In genomic region chr19:11137542-11138384, GRCh38 we compare ENCODE assay signal across 8 cellular contexts.
DNase-seq lines count a peak whose midpoint lies in the region; ATAC-seq lines count a peak whose summit lies in the region.

No MANE protein-coding gene starts in this region.

- H3K4me3 Mint-ChIP-seq in central memory CD8-positive, alpha-beta T cell: peak overlapping the region; percentile 79

- peak overlapping the region in 5 of 7 experiments; percentile 7 to 31 (median 21) for H3K4me3 ChIP-seq in skin epidermis

- peak; percentile 64 for ATAC-seq in central memory CD8-positive, alpha-beta T cell (replicated peaks; ENCODE audit: extremely low read depth, poor library complexity, severe bottlenecking)

- peak overlapping the region; percentile 16 for H3K27ac Mint-ChIP-seq in central memory CD8-positive, alpha-beta T cell (ENCODE audit: low read depth)

- DNase-seq in activated gamma-delta T cell treated with Interleukin-2 at 50 U/mL for 16 hours: peak; percentile 50
- no peak for DNase-seq in activated gamma-delta T cell (lab: John Stamatoyannopoulos, UW)
- DNase-seq in NCI-H2227 (lab: John Stamatoyannopoulos, UW; ENCODE audit: unreplicated experiment): peak; percentile 87
- DNase-seq in activated CD4-positive, CD25-positive, alpha-beta regulatory T cell treated with anti-CD3 and anti-CD28 coated beads, Interleukin-2, amount 50 U/mL, for 16 hours (ENCODE audit: low read depth, low spot score): peak; percentile 15
- peak; percentile 16 to 31 for DNase-seq in central memory CD8-positive, alpha-beta T cell (ENCODE audit: low spot score in 2 of 2)
- peak; percentile 84 for DNase-seq in iris pigment epithelial cell (ENCODE audit: low read depth)
- DNase-seq in GM19238 (ENCODE audit: insufficient read length, low spot score): no peak

- H3K27ac ChIP-seq in skin epidermis: peak overlapping the region in 20 of 21 experiments; percentile 53 to 88 (median 76)

- H3K27me3 Mint-ChIP-seq in central memory CD8-positive, alpha-beta T cell: no peaks in the 10 kb centered on the region

- peaks cover 8% of the 10 kb centered on the region for H3K4me1 Mint-ChIP-seq in central memory CD8-positive, alpha-beta T cell

- no peaks in the 10 kb centered on the region for H3K9me3 Mint-ChIP-seq in central memory CD8-positive, alpha-beta T cell

- no peaks in the 10 kb centered on the region for H3K36me3 Mint-ChIP-seq in central memory CD8-positive, alpha-beta T cell (ENCODE audit: insufficient read depth)

Comparison
In these comparisons a context has a peak if more than half of its experiments do, and no peak if none do; other contexts are left out.
1. DNase-seq: peak in activated gamma-delta T cell treated with Interleukin-2 at 50 U/mL for 16 hours (single experiment), NCI-H2227 (single experiment), activated CD4-positive, CD25-positive, alpha-beta regulatory T cell treated with anti-CD3 and anti-CD28 coated beads, Interleukin-2, amount 50 U/mL, for 16 hours (single experiment), central memory CD8-positive, alpha-beta T cell (2 of 2) and iris pigment epithelial cell (single experiment); none in activated gamma-delta T cell (single experiment) and GM19238 (single experiment).